ENCODE assay signal across 29 cellular contexts in the genomic region with DNA sequence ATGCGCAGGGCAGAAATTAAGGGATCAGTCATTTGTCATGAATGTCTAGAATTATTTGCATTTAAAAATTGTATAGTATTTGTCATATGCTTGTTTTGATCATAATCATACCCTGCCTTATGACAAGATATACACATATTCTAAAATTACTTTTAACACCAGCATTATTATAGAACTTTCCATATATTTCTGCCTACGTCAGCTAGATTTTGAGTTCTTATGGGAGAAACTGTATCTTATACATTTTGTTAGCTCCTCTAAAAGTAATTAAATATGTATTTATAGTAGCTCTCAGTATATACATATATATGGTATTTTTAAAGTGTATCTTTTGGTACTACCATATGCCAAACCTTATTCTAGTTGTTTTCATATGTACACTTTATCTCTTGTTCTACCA.
"Had no signal": no experiment of that assay in that cellular context is flagged by ENCODE, and none has a peak within 500 bp of the region (broad histone marks: within the 10 kb centered on the region; RNA-seq: fewer than 3 reads in every experiment).

No MANE protein-coding gene starts in this region.

- H3K36me3 Mint-ChIP-seq: stimulated activated effector memory CD8-positive, alpha-beta T cell treated with anti-CD3 and anti-CD28 coated beads, Interleukin-12 subunit alpha, Interleukin-12 subunit beta, amount 100 ng/mL, for 72 hours; stimulated activated memory B cell treated with anti-CD40 and anti-IgM and Interleukin-4, amounts not matched to agents 10 μg/mL and 1 μg/mL and 100 μg/mL, for 72 hours; stimulated activated naive B cell treated with anti-CD40 and anti-IgM and Interleukin-4, amounts not matched to agents 10 μg/mL and 1 μg/mL and 100 μg/mL, for 72 hours; type B pancreatic cell had no signal

- H3K9me3 ChIP-seq: stomach, suprapubic skin, testis, thyroid gland, transverse colon, upper lobe of left lung, upper lobe of right lung, uterus, vagina had no signal

- H3K4me3 Mint-ChIP-seq: stimulated activated effector memory CD8-positive, alpha-beta T cell treated with anti-CD3 and anti-CD28 coated beads, Interleukin-12 subunit alpha, Interleukin-12 subunit beta, amount 100 ng/mL, for 72 hours; stimulated activated memory B cell treated with anti-CD40 and anti-IgM and Interleukin-4, amounts not matched to agents 10 μg/mL and 1 μg/mL and 100 μg/mL, for 72 hours; stimulated activated naive B cell treated with anti-CD40 and anti-IgM and Interleukin-4, amounts not matched to agents 10 μg/mL and 1 μg/mL and 100 μg/mL, for 72 hours; stimulated activated naive CD8-positive, alpha-beta T cell treated with anti-CD3 and anti-CD28 coated beads, Interleukin-15, amount 100 ng/mL, for 72 hours; stimulated activated naive CD8-positive, alpha-beta T cell treated with anti-CD3 and anti-CD28 coated beads, Interleukin-15, Interleukin-2, amounts not matched to agents 100 ng/mL and 50 ng/mL, for 24 hours; type B pancreatic cell had no signal

- DNase-seq: stimulated activated CD4-positive, alpha-beta T cell treated with anti-CD3 and anti-CD28 coated beads, Interleukin-2, amount 100 ng/mL, for 48 hours; stimulated activated CD4-positive, alpha-beta T cell treated with anti-CD3 and anti-CD28 coated beads, Interleukin-4, amount 100 ng/mL, for 1 hour; stimulated activated CD4-positive, alpha-beta T cell treated with anti-CD3 and anti-CD28 coated beads, Interleukin-4, amount 100 ng/mL, for 24 hours; stimulated activated CD4-positive, alpha-beta T cell treated with anti-CD3 and anti-CD28 coated beads, Interleukin-4, amount 100 ng/mL, for 4 hours; stimulated activated CD8-positive, alpha-beta memory T cell treated with anti-CD3 and anti-CD28 coated beads, Interleukin-4, amount 100 ng/mL, for 48 hours; stimulated activated naive B cell treated with anti-CD40 and anti-IgM and Interleukin-4, amounts not matched to agents 10 μg/mL and 1 μg/mL and 100 μg/mL, for 72 hours; stimulated activated naive CD4-positive, alpha-beta T cell; stimulated activated naive CD4-positive, alpha-beta T cell treated with Interleukin-2 at 50 U/mL for 16 hours; stimulated activated naive CD8-positive, alpha-beta T cell treated with anti-CD3 and anti-CD28 coated beads, Interleukin-15, amount 100 ng/mL, for 72 hours; stimulated activated naive CD8-positive, alpha-beta T cell treated with anti-CD3 and anti-CD28 coated beads, Interleukin-15, Interleukin-2, amounts not matched to agents 100 U/mL and 50 U/mL, for 24 hours; stomach; substantia nigra; testis; thyroid gland; tibial artery; transverse colon; trophoblast cell; upper lobe of left lung; upper lobe of right lung; uterus had no signal

- H3K4me3 ChIP-seq: stomach, suprapubic skin, testis, thoracic aorta, thyroid gland, tibial artery, tibial nerve, transverse colon, upper lobe of left lung, upper lobe of right lung, uterus, vagina had no signal

- H3K4me1 Mint-ChIP-seq: stimulated activated effector memory CD8-positive, alpha-beta T cell treated with anti-CD3 and anti-CD28 coated beads, Interleukin-12 subunit alpha, Interleukin-12 subunit beta, amount 100 ng/mL, for 72 hours; stimulated activated memory B cell treated with anti-CD40 and anti-IgM and Interleukin-4, amounts not matched to agents 10 μg/mL and 1 μg/mL and 100 μg/mL, for 72 hours; stimulated activated naive B cell treated with anti-CD40 and anti-IgM and Interleukin-4, amounts not matched to agents 10 μg/mL and 1 μg/mL and 100 μg/mL, for 72 hours; stimulated activated naive CD8-positive, alpha-beta T cell treated with anti-CD3 and anti-CD28 coated beads, Interleukin-15, amount 100 ng/mL, for 72 hours had no signal

- H3K9me3 Mint-ChIP-seq: type B pancreatic cell had no signal

- H3K27ac ChIP-seq: stomach, suprapubic skin, testis, thoracic aorta, thyroid gland, tibial artery, tibial nerve, transverse colon, upper lobe of left lung, upper lobe of right lung, uterus, vagina had no signal

- ATAC-seq: stimulated activated effector memory CD8-positive, alpha-beta T cell treated with anti-CD3 and anti-CD28 coated beads, Interleukin-12 subunit alpha, Interleukin-12 subunit beta, amount 100 ng/mL, for 72 hours; stimulated activated memory B cell treated with anti-CD40 and anti-IgM and Interleukin-4, amounts not matched to agents 10 μg/mL and 1 μg/mL and 100 μg/mL, for 72 hours; stimulated activated naive B cell treated with anti-CD40 and anti-IgM and Interleukin-4, amounts not matched to agents 10 μg/mL and 1 μg/mL and 100 μg/mL, for 72 hours; stimulated activated naive CD8-positive, alpha-beta T cell treated with anti-CD3 and anti-CD28 coated beads, Interleukin-15, amount 100 ng/mL, for 72 hours; stimulated activated naive CD8-positive, alpha-beta T cell treated with anti-CD3 and anti-CD28 coated beads, Interleukin-15, Interleukin-2, amounts not matched to agents 100 U/mL and 50 U/mL, for 24 hours; upper lobe of right lung had no signal

- H3K36me3 ChIP-seq: stomach, suprapubic skin, thoracic aorta, thyroid gland, tibial artery, tibial nerve, transverse colon, upper lobe of left lung, upper lobe of right lung, uterus, vagina had no signal

- H3K27me3 Mint-ChIP-seq: stimulated activated memory B cell treated with anti-CD40 and anti-IgM and Interleukin-4, amounts not matched to agents 10 μg/mL and 1 μg/mL and 100 μg/mL, for 72 hours; stimulated activated naive B cell treated with anti-CD40 and anti-IgM and Interleukin-4, amounts not matched to agents 10 μg/mL and 1 μg/mL and 100 μg/mL, for 72 hours; stimulated activated naive CD8-positive, alpha-beta T cell treated with anti-CD3 and anti-CD28 coated beads, Interleukin-15, amount 100 ng/mL, for 72 hours; stimulated activated naive CD8-positive, alpha-beta T cell treated with anti-CD3 and anti-CD28 coated beads, Interleukin-15, Interleukin-2, amounts not matched to agents 100 ng/mL and 50 ng/mL, for 24 hours; type B pancreatic cell had no signal

- H3K27me3 ChIP-seq: stomach, suprapubic skin, testis, thyroid gland, tibial artery, tibial nerve, transverse colon, upper lobe of left lung, upper lobe of right lung, uterus, vagina had no signal

- FAIRE-seq: urothelium cell line had no signal

- H3K4me1 ChIP-seq: stomach, suprapubic skin, testis, thyroid gland, tibial artery, tibial nerve, transverse colon, upper lobe of left lung, upper lobe of right lung, uterus, vagina had no signal
